Comparison of ENCODE assay signal across 27 cellular contexts in genomic region chrX:54560411-54560810, GRCh38.
"Had no signal": no experiment of that assay in that cellular context is flagged by ENCODE, and none has a peak within 500 bp of the region (broad histone marks: within the 10 kb centered on the region; RNA-seq: fewer than 3 reads in every experiment).

No MANE protein-coding gene starts in this region.

- H3K27me3 ChIP-seq: cardiac muscle cell, Peyer's patch, SJSA1 had no signal

- H3K36me3 ChIP-seq: cardiac muscle cell had no signal

- DNase-seq: activated CD4-positive, alpha-beta T cell treated with anti-CD3 and anti-CD28 coated beads for 36 hours; activated CD4-positive, alpha-beta T cell treated with anti-CD3 and anti-CD28 coated beads, Interleukin-2, amount 50 U/mL, for 1 hour; activated CD4-positive, CD25-positive, alpha-beta regulatory T cell; activated CD8-positive, alpha-beta T cell treated with anti-CD3 and anti-CD28 coated beads for 36 hours; activated gamma-delta T cell; activated naive CD4-positive, alpha-beta T cell treated with anti-CD3 and anti-CD28 coated beads for 36 hours; activated T-cell treated with anti-CD3 and anti-CD28 coated beads, Interleukin-2, amount 50 U/mL, for 4 hours; amygdala; Karpas-422; MM.1S; NCI-H1105; NCI-H1436; NCI-H1694 treated with DMSO at 0.1 percent for 48 hours; NCI-H2029 treated with DMSO at 0.1 percent for 48 hours; NCI-H345; NCI-H510A; NCI-H526 treated with DMSO at 0.1 percent for 48 hours; NCI-H82; SHP77; T-helper 1 cell had no signal

- H3K27ac Mint-ChIP-seq: activated CD4-positive, alpha-beta T cell treated with anti-CD3 and anti-CD28 coated beads for 36 hours; activated CD8-positive, alpha-beta T cell treated with anti-CD3 and anti-CD28 coated beads for 36 hours; activated naive CD4-positive, alpha-beta T cell treated with anti-CD3 and anti-CD28 coated beads for 36 hours; activated naive CD8-positive, alpha-beta T cell; activated T-helper 17 cell treated with anti-CD3 and anti-CD28 coated beads, Interleukin-2, amount 50 U/mL, for 72 hours; brain had no signal

- H3K4me3 ChIP-seq: cardiac muscle cell, K562, Peyer's patch, SJSA1 had no signal

- H3K4me1 Mint-ChIP-seq: activated CD4-positive, alpha-beta T cell treated with anti-CD3 and anti-CD28 coated beads for 36 hours; activated T-helper 17 cell treated with anti-CD3 and anti-CD28 coated beads, Interleukin-2, amount 50 U/mL, for 72 hours; brain had no signal

- H3K4me3 Mint-ChIP-seq: activated CD4-positive, alpha-beta T cell treated with anti-CD3 and anti-CD28 coated beads for 36 hours; activated CD8-positive, alpha-beta T cell treated with anti-CD3 and anti-CD28 coated beads for 36 hours; activated naive CD4-positive, alpha-beta T cell treated with anti-CD3 and anti-CD28 coated beads for 36 hours; activated naive CD8-positive, alpha-beta T cell; activated T-cell treated with anti-CD3 and anti-CD28 coated beads, Interleukin-2, amount 50 U/mL, for 4 hours; activated T-helper 17 cell treated with anti-CD3 and anti-CD28 coated beads, Interleukin-2, amount 50 U/mL, for 72 hours; brain had no signal

- H3K9me3 Mint-ChIP-seq: activated CD8-positive, alpha-beta T cell treated with anti-CD3 and anti-CD28 coated beads for 36 hours; activated naive CD4-positive, alpha-beta T cell treated with anti-CD3 and anti-CD28 coated beads for 36 hours; activated T-cell treated with anti-CD3 and anti-CD28 coated beads, Interleukin-2, amount 50 U/mL, for 4 hours; activated T-helper 17 cell treated with anti-CD3 and anti-CD28 coated beads, Interleukin-2, amount 50 U/mL, for 72 hours had no signal

- H3K4me1 ChIP-seq: Peyer's patch, SJSA1 had no signal

- ATAC-seq: activated CD4-positive, alpha-beta T cell treated with anti-CD3 and anti-CD28 coated beads for 36 hours; activated CD8-positive, alpha-beta T cell treated with anti-CD3 and anti-CD28 coated beads for 36 hours; activated T-cell treated with anti-CD3 and anti-CD28 coated beads, Interleukin-2, amount 50 U/mL, for 4 hours; activated T-helper 17 cell treated with anti-CD3 and anti-CD28 coated beads, Interleukin-2, amount 50 U/mL, for 72 hours; K562 had no signal

- H3K9me3 ChIP-seq: Peyer's patch, SJSA1 had no signal

- H3K27me3 Mint-ChIP-seq: activated CD4-positive, alpha-beta T cell treated with anti-CD3 and anti-CD28 coated beads for 36 hours; activated CD8-positive, alpha-beta T cell treated with anti-CD3 and anti-CD28 coated beads for 36 hours; activated naive CD8-positive, alpha-beta T cell; activated T-helper 17 cell treated with anti-CD3 and anti-CD28 coated beads, Interleukin-2, amount 50 U/mL, for 72 hours; brain had no signal
